Comparison of ENCODE assay signal across 9 cellular contexts in genomic region chr11:44899959-44900358, GRCh38. TPM values are rescaled to one million over a fixed set of nuclear protein-coding genes. Genes with fewer than 3 reads are reported as not detected.
DNase-seq lines count a peak whose midpoint lies in the region; ATAC-seq and TF ChIP-seq lines count a peak whose summit lies in the region.
"Had no signal": no experiment of that assay in that cellular context is flagged by ENCODE, and none has a peak within 500 bp of the region (broad histone marks: within the 10 kb centered on the region; RNA-seq: fewer than 3 reads in every experiment).

No MANE protein-coding gene starts in this region.

- no peak overlapping the region for H3K27ac Mint-ChIP-seq in MCF 10A (ENCODE audit: low read depth, unreplicated experiment)
- no peak overlapping the region for H3K27ac Mint-ChIP-seq in stimulated activated effector memory CD8-positive, alpha-beta T cell treated with anti-CD3 and anti-CD28 coated beads, Interleukin-12 subunit alpha, Interleukin-12 subunit beta, amount 100 ng/mL, for 72 hours
- H3K27ac Mint-ChIP-seq: nephron had no signal

- TF ChIP-seq CTCF in MCF 10A (IDR thresholded peaks at IDR 0.05; ENCODE audit: unreplicated experiment) (no peak), breast epithelium (IDR thresholded peaks at IDR 0.05) (no peak), RWPE2 (IDR thresholded peaks at IDR 0.05; ENCODE audit: poor library complexity, severe bottlenecking) (no peak)

- peaks cover 0 to 6% of the 10 kb centered on the region in 2 donors for H3K27me3 ChIP-seq in breast epithelium
- H3K27me3 ChIP-seq in RWPE2 (ENCODE audit: insufficient read depth, poor library complexity, severe bottlenecking), result no peaks in the 10 kb centered on the region

- CTCF ChIA-PET in MCF 10A (lab: Yijun Ruan, JAX), result interaction anchor here (0.6 to 2.2 kb wide), 3 partner anchors 11 to 392 kb away, joined by 3 to 9 read pairs (median 4); no protein-coding TSS in a partner anchor

- intact Hi-C loops in MCF 10A (cut with micrococcal nuclease), result no loop called here
- intact Hi-C loops in breast epithelium (cut with DNase I; ENCODE audit: low total_unique reads), result loop anchor here (5.0 to 10.0 kb wide), 2 partner anchors 435 to 638 kb away; no protein-coding TSS in a partner anchor

- H3K9me3 ChIP-seq in breast epithelium (peaks cover 0 to 6% of the 10 kb centered on the region in 2 donors), RWPE2 (ENCODE audit: severe bottlenecking) (no peaks in the 10 kb centered on the region)

- H3K4me3 ChIP-seq in breast epithelium (no peak overlapping the region), RWPE2 (ENCODE audit: severe bottlenecking) (no peak overlapping the region)

- no peaks in the 10 kb centered on the region for H3K36me3 Mint-ChIP-seq in MCF 10A (ENCODE audit: insufficient read depth, unreplicated experiment)
- no peaks in the 10 kb centered on the region for H3K36me3 Mint-ChIP-seq in stimulated activated effector memory CD8-positive, alpha-beta T cell treated with anti-CD3 and anti-CD28 coated beads, Interleukin-12 subunit alpha, Interleukin-12 subunit beta, amount 100 ng/mL, for 72 hours

- TF ChIP-seq POLR2A in breast epithelium (IDR thresholded peaks at IDR 0.05) (no peak), erythroblast (IDR thresholded peaks at IDR 0.05; ENCODE audit: low read length) (no peak)

- DNase-seq in MCF 10A (ENCODE audit: unreplicated experiment), result peak; percentile 75
- DNase-seq in breast epithelium (ENCODE audit: low spot score in 2 of 2), result no peak
- DNase-seq in RWPE2 (ENCODE audit: low spot score), result no peak
- DNase-seq in erythroblast (lab: John Stamatoyannopoulos, UW), result peak; percentile 71 to 72
- DNase-seq in stimulated activated effector memory CD8-positive, alpha-beta T cell treated with anti-CD3 and anti-CD28 coated beads, Interleukin-12 subunit alpha, Interleukin-12 subunit beta, amount 100 ng/mL, for 72 hours (ENCODE audit: low spot score in 2 of 2), result peak in 1 of 2 donors; percentile 71
- no peak for DNase-seq in NCI-H524 treated with DMSO at 0.1 percent for 48 hours (lab: John Stamatoyannopoulos, UW)

- H3K27me3 Mint-ChIP-seq in MCF 10A (ENCODE audit: insufficient read depth, unreplicated experiment), result peaks cover 36% of the 10 kb centered on the region

- BruUV-seq in MCF 10A (replicated peaks; lab: Mats Ljungman, UMichigan), result no TSS peak

- ATAC-seq in RWPE2 (ENCODE audit: low read depth) (peak; percentile 62; the same call in 2 of the 3 replicates), GM21717 (IDR thresholded peaks at IDR 0.05; ENCODE audit: unreplicated experiment) (no peak), HG03175 (IDR thresholded peaks at IDR 0.05; ENCODE audit: unreplicated experiment) (no peak)
- ATAC-seq in stimulated activated effector memory CD8-positive, alpha-beta T cell treated with anti-CD3 and anti-CD28 coated beads, Interleukin-12 subunit alpha, Interleukin-12 subunit beta, amount 100 ng/mL, for 72 hours, result peak; percentile 75

- no peaks in the 10 kb centered on the region for H3K4me1 ChIP-seq in breast epithelium
- H3K4me1 ChIP-seq in RWPE2 (ENCODE audit: insufficient read depth, poor library complexity, severe bottlenecking), result no peaks in the 10 kb centered on the region

- H3K36me3 ChIP-seq in breast epithelium, result no peaks in the 10 kb centered on the region
- H3K36me3 ChIP-seq in RWPE2 (ENCODE audit: low read depth), result no peaks in the 10 kb centered on the region

- POLR2A ChIA-PET in MCF 10A (lab: Yijun Ruan, JAX), result no interaction called here

- H3K9me3 Mint-ChIP-seq in MCF 10A (ENCODE audit: unreplicated experiment), result no peaks in the 10 kb centered on the region
- no peaks in the 10 kb centered on the region for H3K9me3 Mint-ChIP-seq in stimulated activated effector memory CD8-positive, alpha-beta T cell treated with anti-CD3 and anti-CD28 coated beads, Interleukin-12 subunit alpha, Interleukin-12 subunit beta, amount 100 ng/mL, for 72 hours
- H3K9me3 Mint-ChIP-seq: nephron had no signal

- H3K27ac ChIP-seq in breast epithelium (no peak overlapping the region), RWPE2 (ENCODE audit: poor library complexity, severe bottlenecking) (no peak overlapping the region)

- no peak overlapping the region for H3K4me3 Mint-ChIP-seq in MCF 10A (ENCODE audit: unreplicated experiment)
- H3K4me3 Mint-ChIP-seq in stimulated activated effector memory CD8-positive, alpha-beta T cell treated with anti-CD3 and anti-CD28 coated beads, Interleukin-12 subunit alpha, Interleukin-12 subunit beta, amount 100 ng/mL, for 72 hours, result no peak overlapping the region
- H3K4me3 Mint-ChIP-seq: nephron had no signal

- no peaks in the 10 kb centered on the region for H3K4me1 Mint-ChIP-seq in MCF 10A (ENCODE audit: insufficient read depth, unreplicated experiment)
- H3K4me1 Mint-ChIP-seq in stimulated activated effector memory CD8-positive, alpha-beta T cell treated with anti-CD3 and anti-CD28 coated beads, Interleukin-12 subunit alpha, Interleukin-12 subunit beta, amount 100 ng/mL, for 72 hours, result no peaks in the 10 kb centered on the region

RNA-seq across cellular contexts. Expression of gene TP53I11, which starts 50.7 kb away (rescaled TPM):
- total RNA-seq in MCF 10A (2022) (14.8 and 17.7 TPM in 2 replicates), breast epithelium (10 to 100 TPM; 30.7 to 91.1 (median 75.7) TPM)

Comparison
In these comparisons a context has a peak if more than half of its experiments do, and no peak if none do; other contexts are left out.
1. DNase-seq: peak in MCF 10A (single experiment) and erythroblast (2 of 2); none in breast epithelium (0 of 2), RWPE2 (single experiment) and NCI-H524 treated with DMSO at 0.1 percent for 48 hours (single experiment).
2. ATAC-seq: peak in RWPE2 (single experiment) and stimulated activated effector memory CD8-positive, alpha-beta T cell treated with anti-CD3 and anti-CD28 coated beads, Interleukin-12 subunit alpha, Interleukin-12 subunit beta, amount 100 ng/mL, for 72 hours (single experiment); none in GM21717 (single experiment) and HG03175 (single experiment).